Comparison of ENCODE assay signal across 13 cellular contexts in genomic region chr3:72439321-72440183, GRCh38. TPM values are rescaled to one million over a fixed set of nuclear protein-coding genes. Genes with fewer than 3 reads are reported as not detected.
DNase-seq lines count a peak whose midpoint lies in the region; ATAC-seq and TF ChIP-seq lines count a peak whose summit lies in the region.
"Had no signal": no experiment of that assay in that cellular context is flagged by ENCODE, and none has a peak within 500 bp of the region (broad histone marks: within the 10 kb centered on the region; RNA-seq: fewer than 3 reads in every experiment).

No MANE protein-coding gene starts in this region.

- no peaks in the 10 kb centered on the region for H3K9me3 Mint-ChIP-seq in activated T-cell treated with anti-CD3 and anti-CD28 coated beads, Interleukin-2, amount 50 U/mL, for 72 hours
- no peaks in the 10 kb centered on the region for H3K9me3 Mint-ChIP-seq in endothelial cell (ENCODE audit: unreplicated experiment)
- H3K9me3 Mint-ChIP-seq: activated naive CD4-positive, alpha-beta T cell treated with anti-CD3 and anti-CD28 coated beads, Interleukin-2, amount 10 ng/mL, durations not matched to agents 7 days and 5 days had no signal

- peak overlapping the region; percentile 17 for H3K27ac ChIP-seq in substantia nigra (ENCODE audit: low read depth, low read length, poor library complexity, severe bottlenecking)
- H3K27ac ChIP-seq: A549, skin epidermis had no signal

- TF ChIP-seq CTCF in endothelial cell (IDR thresholded peaks at IDR 0.05; ENCODE audit: unreplicated experiment): no peak

- no peak for DNase-seq in activated T-cell treated with anti-CD3 and anti-CD28 coated beads, Interleukin-2, amount 50 U/mL, for 72 hours
- DNase-seq in activated T-cell treated with anti-CD3 and anti-CD28 coated beads for 4 hours (no peak), substantia nigra (lab: John Stamatoyannopoulos, UW) (no peak), endothelial cell (ENCODE audit: low spot score) (no peak), iPS-NIHi11 (ENCODE audit: low spot score) (no peak)
- DNase-seq in stimulated activated CD4-positive, alpha-beta T cell treated with anti-CD3 and anti-CD28 coated beads, Interleukin-12 subunit alpha, Interleukin-12 subunit beta, amount 100 ng/mL, for 4 hours: no peak
- DNase-seq: activated naive CD4-positive, alpha-beta T cell treated with anti-CD3 and anti-CD28 coated beads, Interleukin-2, amount 10 ng/mL, durations not matched to agents 7 days and 5 days; NCI-H2171 treated with DMSO at 0.1 percent for 48 hours; stimulated activated CD8-positive, alpha-beta memory T cell treated with anti-CD3 and anti-CD28 coated beads, Interleukin-4, amount 100 ng/mL, for 48 hours had no signal

- H3K27ac Mint-ChIP-seq in activated T-cell treated with anti-CD3 and anti-CD28 coated beads, Interleukin-2, amount 50 U/mL, for 72 hours: no peak overlapping the region
- no peak overlapping the region for H3K27ac Mint-ChIP-seq in endothelial cell (ENCODE audit: unreplicated experiment)
- H3K27ac Mint-ChIP-seq: activated naive CD4-positive, alpha-beta T cell treated with anti-CD3 and anti-CD28 coated beads, Interleukin-2, amount 10 ng/mL, durations not matched to agents 7 days and 5 days had no signal

- ATAC-seq in activated T-cell treated with anti-CD3 and anti-CD28 coated beads, Interleukin-2, amount 50 U/mL, for 72 hours (replicated peaks in 1 of 2): peak; percentile 15 to 34
- peak; percentile 82 for ATAC-seq in HG02642 (IDR thresholded peaks at IDR 0.05; ENCODE audit: poor library complexity, unreplicated experiment)
- ATAC-seq in HG03521 (IDR thresholded peaks at IDR 0.05; ENCODE audit: unreplicated experiment): peak; percentile 55

- H3K4me3 Mint-ChIP-seq in activated T-cell treated with anti-CD3 and anti-CD28 coated beads, Interleukin-2, amount 50 U/mL, for 72 hours: peak overlapping the region; percentile 6 to 86
- no peak overlapping the region for H3K4me3 Mint-ChIP-seq in endothelial cell (ENCODE audit: unreplicated experiment)
- H3K4me3 Mint-ChIP-seq: activated naive CD4-positive, alpha-beta T cell treated with anti-CD3 and anti-CD28 coated beads, Interleukin-2, amount 10 ng/mL, durations not matched to agents 7 days and 5 days had no signal

- H3K36me3 Mint-ChIP-seq in activated T-cell treated with anti-CD3 and anti-CD28 coated beads, Interleukin-2, amount 50 U/mL, for 72 hours (ENCODE audit: insufficient read depth in 2 of 2): peaks cover 33 to 72% of the 10 kb centered on the region in 2 donors
- peaks cover 16% of the 10 kb centered on the region for H3K36me3 Mint-ChIP-seq in endothelial cell (ENCODE audit: low read depth, unreplicated experiment)

- peaks cover 100% of the 10 kb centered on the region for H3K4me1 Mint-ChIP-seq in activated T-cell treated with anti-CD3 and anti-CD28 coated beads, Interleukin-2, amount 50 U/mL, for 72 hours (ENCODE audit: low read depth)
- H3K4me1 Mint-ChIP-seq in endothelial cell (ENCODE audit: unreplicated experiment): peaks cover 69% of the 10 kb centered on the region

- H3K27me3 Mint-ChIP-seq in activated T-cell treated with anti-CD3 and anti-CD28 coated beads, Interleukin-2, amount 50 U/mL, for 72 hours (ENCODE audit: low read depth): no peaks in the 10 kb centered on the region
- H3K27me3 Mint-ChIP-seq in endothelial cell (ENCODE audit: unreplicated experiment): peaks cover 2% of the 10 kb centered on the region
- H3K27me3 Mint-ChIP-seq: activated naive CD4-positive, alpha-beta T cell treated with anti-CD3 and anti-CD28 coated beads, Interleukin-2, amount 10 ng/mL, durations not matched to agents 7 days and 5 days had no signal

RNA-seq across cellular contexts. Expression of gene RYBP, which starts 6.9 kb away (rescaled TPM):
- 10 to 100 TPM; 59.2 to 66.6 TPM for total RNA-seq in activated T-cell treated with anti-CD3 and anti-CD28 coated beads, Interleukin-2, amount 50 U/mL, for 72 hours
- total RNA-seq in endothelial cell (ENCODE audit: unreplicated experiment): 40.7 TPM

Comparison
In these comparisons a context has a peak if more than half of its experiments do, and no peak if none do; other contexts are left out.
1. ATAC-seq: peak in every context shown above with its lines; median percentile 82 in HG02642; 55 in HG03521; 24 in activated T-cell treated with anti-CD3 and anti-CD28 coated beads, Interleukin-2, amount 50 U/mL, for 72 hours.